In the genomic region with DNA sequence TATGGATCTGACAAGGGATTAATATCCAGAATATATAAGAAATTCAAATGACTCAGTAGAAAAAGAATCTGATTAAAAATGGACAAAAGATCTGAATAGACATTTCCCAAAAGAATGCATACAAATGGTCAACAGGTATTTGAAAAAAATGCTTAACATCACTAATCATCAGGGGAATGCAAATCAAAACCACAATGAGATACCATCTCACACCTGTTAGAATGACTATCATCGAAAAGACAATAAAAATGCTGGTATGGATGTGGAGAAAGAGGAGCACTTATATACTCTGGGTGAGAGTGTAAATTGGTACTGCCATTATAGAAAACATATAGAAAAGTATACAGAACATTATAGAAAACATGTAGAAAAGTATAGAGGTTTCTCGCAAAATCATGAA, we compare ENCODE assay signal across 33 cellular contexts. TPM values are rescaled to one million over a fixed set of nuclear protein-coding genes. Genes with fewer than 3 reads are reported as not detected.
"Had no signal": no experiment of that assay in that cellular context is flagged by ENCODE, and none has a peak within 500 bp of the region (broad histone marks: within the 10 kb centered on the region; RNA-seq: fewer than 3 reads in every experiment).

No MANE protein-coding gene starts in this region.

- H3K36me3 ChIP-seq: adrenal gland, esophagus muscularis mucosa, gastroesophageal sphincter, heart right ventricle had no signal

- H3K27me3 ChIP-seq: adrenal gland, gastroesophageal sphincter had no signal

- ATAC-seq: activated CD4-positive, alpha-beta T cell treated with anti-CD3 and anti-CD28 coated beads for 36 hours; activated CD8-positive, alpha-beta memory T cell treated with anti-CD3 and anti-CD28 coated beads, Interleukin-2, amount 10 ng/mL, durations not matched to agents 7 days and 5 days; activated CD8-positive, alpha-beta T cell treated with anti-CD3 and anti-CD28 coated beads, Interleukin-2, amount 10 ng/mL, durations not matched to agents 7 days and 5 days; activated naive CD8-positive, alpha-beta T cell treated with anti-CD3 and anti-CD28 coated beads, Interleukin-2, amount 50 U/mL, for 24 hours; effector memory CD8-positive, alpha-beta T cell; gastroesophageal sphincter; heart right ventricle had no signal

- H3K4me1 ChIP-seq: adrenal gland, esophagus muscularis mucosa, gastroesophageal sphincter, heart right ventricle had no signal

- DNase-seq: activated CD4-positive, alpha-beta memory T cell treated with anti-CD3 and anti-CD28 coated beads for 36 hours; activated CD4-positive, alpha-beta T cell treated with anti-CD3 and anti-CD28 coated beads for 36 hours; activated CD4-positive, alpha-beta T cell treated with anti-CD3 and anti-CD28 coated beads, Interleukin-2, amount 10 ng/mL, durations not matched to agents 24 days and 14 days; activated CD4-positive, CD25-positive, alpha-beta regulatory T cell; activated CD4-positive, CD25-positive, alpha-beta regulatory T cell treated with anti-CD3 and anti-CD28 coated beads, Interleukin-2, amount 50 U/mL, for 72 hours; activated CD8-positive, alpha-beta memory T cell treated with anti-CD3 and anti-CD28 coated beads, Interleukin-2, amount 10 ng/mL, durations not matched to agents 7 days and 5 days; activated CD8-positive, alpha-beta memory T cell treated with anti-CD3 and anti-CD28 coated beads, Interleukin-2, amount 50 U/mL, for 4 hours; activated CD8-positive, alpha-beta T cell treated with anti-CD3 and anti-CD28 coated beads, Interleukin-2, amount 10 ng/mL, durations not matched to agents 7 days and 5 days; activated effector memory CD4-positive, alpha-beta T cell treated with anti-CD3 and anti-CD28 coated beads, Interleukin-2, amount 50 U/mL, for 16 hours; activated naive CD4-positive, alpha-beta T cell treated with anti-CD3 and anti-CD28 coated beads for 36 hours; activated naive CD8-positive, alpha-beta T cell treated with anti-CD3 and anti-CD28 coated beads for 36 hours; activated naive CD8-positive, alpha-beta T cell treated with anti-CD3 and anti-CD28 coated beads, Interleukin-2, amount 50 U/mL, for 24 hours; activated T-cell treated with anti-CD3 and anti-CD28 coated beads, Interleukin-2, amount 50 U/mL, for 1 hour; activated T-cell treated with anti-CD3 and anti-CD28 coated beads, Interleukin-2, amount 50 U/mL, for 48 hours; adrenal gland; amygdala; aorta; cortex of kidney; dermis blood vessel endothelial cell; effector CD4-positive, alpha-beta T cell; effector memory CD8-positive, alpha-beta T cell; erythroblast; foreskin melanocyte; heart right ventricle; T-helper 2 cell had no signal

- H3K9me3 ChIP-seq: adrenal gland had no signal

- H3K4me3 ChIP-seq: adrenal gland, esophagus muscularis mucosa, gastroesophageal sphincter, heart right ventricle had no signal

- H3K27ac ChIP-seq: adrenal gland, esophagus muscularis mucosa, gastroesophageal sphincter, heart right ventricle had no signal

RNA-seq across cellular contexts. Expression of a gene that starts 16.4 kb away (rescaled TPM):
- total RNA-seq: activated CD4-positive, alpha-beta memory T cell treated with anti-CD3 and anti-CD28 coated beads for 36 hours; activated CD4-positive, alpha-beta T cell treated with anti-CD3 and anti-CD28 coated beads for 36 hours; activated CD4-positive, alpha-beta T cell treated with anti-CD3 and anti-CD28 coated beads, Interleukin-2, amount 10 ng/mL, durations not matched to agents 24 days and 14 days; activated CD8-positive, alpha-beta memory T cell treated with anti-CD3 and anti-CD28 coated beads for 36 hours; activated CD8-positive, alpha-beta memory T cell treated with anti-CD3 and anti-CD28 coated beads, Interleukin-2, amount 10 ng/mL, durations not matched to agents 7 days and 5 days; activated CD8-positive, alpha-beta T cell treated with anti-CD3 and anti-CD28 coated beads, Interleukin-2, amount 10 ng/mL, durations not matched to agents 7 days and 5 days; activated naive CD4-positive, alpha-beta T cell treated with anti-CD3 and anti-CD28 coated beads for 36 hours; activated naive CD8-positive, alpha-beta T cell treated with anti-CD3 and anti-CD28 coated beads for 36 hours; activated T-helper 1 cell treated with anti-CD3 and anti-CD28 coated beads, Interleukin-12 subunit alpha, Interleukin-12 subunit beta, Interleukin-2, Interleukin-4 antibody, amounts not matched to agents 30 ng/mL and 10 ng/mL and 1 ng/mL, durations not matched to agents 14 hours and 24 hours and 36 hours; activated T-helper 2 cell treated with anti-CD3 and anti-CD28 coated beads, Interferon-gamma antibody, Interleukin-2, Interleukin-4, amounts not matched to agents 10 μg/mL and 5 μg/mL and 100 μg/mL, durations not matched to agents 14 hours and 24 hours and 36 hours; chondrocyte; dermis blood vessel endothelial cell; glomerular endothelial cell; T-helper 1 cell treated with Interleukin-12 subunit alpha and Interleukin-12 subunit beta and Interleukin-4 antibody, amounts not matched to agents 30 ng/mL and 1 ng/mL, for 36 hours had no signal
